27 cellular contexts compared by ENCODE assay signal in the genomic region with DNA sequence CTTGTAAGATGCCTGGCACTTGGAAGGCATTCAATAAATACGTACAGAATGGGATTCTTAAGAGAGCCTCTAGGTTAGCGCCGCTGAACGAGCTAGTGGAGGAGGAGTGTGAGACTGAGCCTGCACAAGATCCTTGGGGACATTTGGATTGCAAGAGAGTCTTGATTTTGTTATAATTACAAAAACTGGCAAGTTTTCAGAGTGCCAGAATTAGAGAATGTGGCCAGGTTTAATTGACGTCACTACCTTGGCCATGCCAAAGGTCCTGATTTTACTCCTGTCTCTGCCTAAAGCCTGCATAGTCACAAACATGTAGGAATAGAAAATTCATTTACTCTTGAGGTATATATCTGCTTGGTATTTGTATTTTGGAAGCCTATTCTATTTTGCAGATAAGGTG. TPM values are rescaled to one million over a fixed set of nuclear protein-coding genes. Genes with fewer than 3 reads are reported as not detected.
"Had no signal": no experiment of that assay in that cellular context is flagged by ENCODE, and none has a peak within 500 bp of the region (broad histone marks: within the 10 kb centered on the region; RNA-seq: fewer than 3 reads in every experiment).

No MANE protein-coding gene starts in this region.

- H3K36me3 ChIP-seq: left ventricle myocardium inferior, neural progenitor cell, neutrophil, right atrium auricular region, right lobe of liver, spleen, suprapubic skin, thoracic aorta, tibial artery, upper lobe of right lung had no signal

- H3K4me2 ChIP-seq: neural progenitor cell had no signal

- H2AFZ ChIP-seq: neural progenitor cell had no signal

- H3K4me1 ChIP-seq: left ventricle myocardium inferior, neural progenitor cell, right atrium auricular region, spleen, suprapubic skin, tibial artery, upper lobe of right lung had no signal

- H3K9ac ChIP-seq: neural progenitor cell had no signal

- H3K4me3 ChIP-seq: left ventricle myocardium inferior, lung, neural progenitor cell, right atrium auricular region, right lobe of liver, skin epidermis, spleen, suprapubic skin, thoracic aorta, tibial artery, upper lobe of right lung had no signal

- DNase-seq: hippocampal formation; immature natural killer cell; kidney; left colon; left ventricle myocardium inferior; mesendoderm; naive B cell; natural killer cell; nephron progenitor cell; occipital lobe; spleen; stimulated activated CD4-positive, alpha-beta T cell treated with anti-CD3 and anti-CD28 coated beads, Interleukin-4, amount 100 ng/mL, for 24 hours; stimulated activated naive CD4-positive, alpha-beta T cell; tibial artery; upper lobe of right lung had no signal

- ATAC-seq: left colon; natural killer cell; stimulated activated effector memory CD8-positive, alpha-beta T cell treated with anti-CD3 and anti-CD28 coated beads, Interleukin-12 subunit alpha, Interleukin-12 subunit beta, amount 100 ng/mL, for 72 hours; upper lobe of right lung had no signal

- FAIRE-seq: islet of Langerhans, kidney, urothelium cell line had no signal

- H3K9me3 ChIP-seq: left ventricle myocardium inferior, neutrophil, right atrium auricular region, right lobe of liver, spleen, suprapubic skin, thoracic aorta, tibial artery, upper lobe of right lung had no signal

- H3K27me3 ChIP-seq: neural progenitor cell, neutrophil, right atrium auricular region, right lobe of liver, suprapubic skin, tibial artery, upper lobe of right lung had no signal

- H3K27ac ChIP-seq: left ventricle myocardium inferior, neural progenitor cell, neutrophil, right atrium auricular region, right lobe of liver, skin epidermis, spleen, suprapubic skin, thoracic aorta, tibial artery, upper lobe of right lung had no signal

RNA-seq across cellular contexts. Expression of a gene that starts 30.1 kb away (rescaled TPM):
- total RNA-seq: osteocyte had no signal
- polyA plus RNA-seq: immature natural killer cell had no signal
